8 cellular contexts compared by ENCODE assay signal in genomic region chr2:53785378-53785777, GRCh38. TPM values are rescaled to one million over a fixed set of nuclear protein-coding genes. Genes with fewer than 3 reads are reported as not detected.
DNase-seq lines count a peak whose midpoint lies in the region; ATAC-seq and TF ChIP-seq lines count a peak whose summit lies in the region.

No MANE protein-coding gene starts in this region.

- peaks cover 0 to 42% (median 21%) of the 10 kb centered on the region in 4 donors for H3K4me1 ChIP-seq in tibial nerve

- H3K4me1 Mint-ChIP-seq in activated T-cell treated with anti-CD3 and anti-CD28 coated beads, Interleukin-2, amount 50 U/mL, for 72 hours (ENCODE audit: low read depth), result peaks cover 45% of the 10 kb centered on the region
- peaks cover 50% of the 10 kb centered on the region for H3K4me1 Mint-ChIP-seq in activated naive CD8-positive, alpha-beta T cell (ENCODE audit: low read depth)

- no peaks in the 10 kb centered on the region for H3K9me3 ChIP-seq in tibial nerve

- H3K27me3 Mint-ChIP-seq in activated T-cell treated with anti-CD3 and anti-CD28 coated beads, Interleukin-2, amount 50 U/mL, for 72 hours (ENCODE audit: low read depth), result no peaks in the 10 kb centered on the region
- no peaks in the 10 kb centered on the region for H3K27me3 Mint-ChIP-seq in activated naive CD8-positive, alpha-beta T cell

- peak overlapping the region; percentile 71 for H3K4me3 ChIP-seq in kidney epithelial cell (ENCODE audit: low read depth, low read length)
- H3K4me3 ChIP-seq in tibial nerve, result peak overlapping the region; percentile 75 to 95 (median 88)
- H3K4me3 ChIP-seq in H7 (ENCODE audit: insufficient read depth, low read depth, low read length), result no peak overlapping the region

- no peaks in the 10 kb centered on the region for H3K27me3 ChIP-seq in kidney epithelial cell (ENCODE audit: control insufficient read depth, insufficient read depth, low read length)
- H3K27me3 ChIP-seq in tibial nerve, result no peaks in the 10 kb centered on the region
- H3K27me3 ChIP-seq in H7 (ENCODE audit: control insufficient read depth, insufficient read depth, low read length), result no peaks in the 10 kb centered on the region

- no peak for DNase-seq in activated T-cell treated with anti-CD3 and anti-CD28 coated beads, Interleukin-2, amount 50 U/mL, for 72 hours
- DNase-seq in activated T-cell treated with anti-CD3 and anti-CD28 coated beads, Interleukin-2, amount 50 U/mL, for 1 hour, result no peak
- DNase-seq in kidney epithelial cell (ENCODE audit: low read depth) (no peak), tibial nerve (ENCODE audit: low spot score in 2 of 2) (no peak), H7 (no peak)

- peak overlapping the region in 1 of 4 donors; percentile 81 for H3K27ac ChIP-seq in tibial nerve

- H3K36me3 ChIP-seq in kidney epithelial cell (ENCODE audit: control insufficient read depth, insufficient read depth, low read length) (no peaks in the 10 kb centered on the region), tibial nerve (peaks cover 0 to 17% (median 0%) of the 10 kb centered on the region in 3 donors), H7 (replicated peaks; ENCODE audit: control insufficient read depth, insufficient read depth, low read length) (no peaks in the 10 kb centered on the region; the same call in 1 of the 2 replicates)

- peaks cover 9 to 11% of the 10 kb centered on the region in 2 donors for H3K36me3 Mint-ChIP-seq in activated T-cell treated with anti-CD3 and anti-CD28 coated beads, Interleukin-2, amount 50 U/mL, for 72 hours (ENCODE audit: insufficient read depth in 2 of 2)
- H3K36me3 Mint-ChIP-seq in activated naive CD8-positive, alpha-beta T cell, result no peaks in the 10 kb centered on the region

- TF ChIP-seq CTCF in kidney epithelial cell (IDR thresholded peaks at IDR 0.05; ENCODE audit: insufficient read depth, low read length, poor library complexity, severe bottlenecking), result no peak
- no peak for TF ChIP-seq CTCF in tibial nerve (IDR thresholded peaks at IDR 0.05)

- no peak for ATAC-seq in activated T-cell treated with anti-CD3 and anti-CD28 coated beads, Interleukin-2, amount 50 U/mL, for 72 hours (replicated peaks in 1 of 2)
- ATAC-seq in HG02610 (IDR thresholded peaks at IDR 0.05; ENCODE audit: unreplicated experiment) (no peak), GM21360 (IDR thresholded peaks at IDR 0.05; ENCODE audit: unreplicated experiment) (no peak)

- TF ChIP-seq EP300 in tibial nerve (IDR thresholded peaks at IDR 0.05), result no peak

- peak overlapping the region; percentile 96 to 99 for H3K4me3 Mint-ChIP-seq in activated T-cell treated with anti-CD3 and anti-CD28 coated beads, Interleukin-2, amount 50 U/mL, for 72 hours
- peak overlapping the region; percentile 98 for H3K4me3 Mint-ChIP-seq in activated naive CD8-positive, alpha-beta T cell

- peak overlapping the region; percentile 21 for H3K27ac Mint-ChIP-seq in activated T-cell treated with anti-CD3 and anti-CD28 coated beads, Interleukin-2, amount 50 U/mL, for 72 hours
- H3K27ac Mint-ChIP-seq in activated naive CD8-positive, alpha-beta T cell, result peak overlapping the region; percentile 93

- 37 to 42% methylated on average over 11 of the region's 11 CpGs for WGBS in tibial nerve, 2 donors

- TF ChIP-seq POLR2A in tibial nerve (IDR thresholded peaks at IDR 0.05), result no peak

- no peaks in the 10 kb centered on the region for H3K9me3 Mint-ChIP-seq in activated T-cell treated with anti-CD3 and anti-CD28 coated beads, Interleukin-2, amount 50 U/mL, for 72 hours
- H3K9me3 Mint-ChIP-seq in activated naive CD8-positive, alpha-beta T cell (ENCODE audit: low read depth), result no peaks in the 10 kb centered on the region

RNA-seq across cellular contexts. Expression of gene ASB3, which starts 1.4 kb away (rescaled TPM):
- total RNA-seq in activated T-cell treated with anti-CD3 and anti-CD28 coated beads, Interleukin-2, amount 50 U/mL, for 72 hours, result 10 to 100 TPM; 29.6 to 31.7 TPM
- 12.9 and 17.3 TPM in 2 replicates for total RNA-seq in kidney epithelial cell
- total RNA-seq in tibial nerve, result 10 to 100 TPM; 16.8 to 24.7 (median 17.3) TPM
- 49.2 and 54.2 TPM in 2 replicates for total RNA-seq in H7 (2014; rRNA removed; shearing (Covaris generic))

RNA-seq across cellular contexts. Expression of gene ERLEC1, which starts 1.5 kb away (rescaled TPM):
- total RNA-seq in activated T-cell treated with anti-CD3 and anti-CD28 coated beads, Interleukin-2, amount 50 U/mL, for 72 hours, result 10 to 100 TPM; 24.4 to 31.4 TPM
- 51.9 and 54.8 TPM in 2 replicates for total RNA-seq in kidney epithelial cell
- total RNA-seq in tibial nerve, result 100 to 1,000 TPM in 2 of 4 donors, 10 to 100 TPM in 2; 90.8 to 102 (median 97.2) TPM
- 31.0 and 44.0 TPM in 2 replicates for total RNA-seq in H7 (2014; rRNA removed; shearing (Covaris generic))

RNA-seq across cellular contexts. Expression of gene CHAC2, which starts 17.8 kb away (rescaled TPM):
- 10 to 100 TPM in 1 of 2 donors, 1 to 10 TPM in 1; 9.4 to 12.5 TPM for total RNA-seq in activated T-cell treated with anti-CD3 and anti-CD28 coated beads, Interleukin-2, amount 50 U/mL, for 72 hours
- 6.4 and 7.2 TPM in 2 replicates for total RNA-seq in kidney epithelial cell
- 1 to 10 TPM; 1.1 to 4.8 (median 1.8) TPM for total RNA-seq in tibial nerve
- total RNA-seq in H7 (2014; rRNA removed; shearing (Covaris generic)), result 12.1 and 18.9 TPM in 2 replicates
